26 cellular contexts compared by ENCODE assay signal in genomic region chr4:47856713-47857112, GRCh38.
"Had no signal": no experiment of that assay in that cellular context is flagged by ENCODE, and none has a peak within 500 bp of the region (broad histone marks: within the 10 kb centered on the region; RNA-seq: fewer than 3 reads in every experiment).

No MANE protein-coding gene starts in this region.

- DNase-seq: dermis blood vessel endothelial cell; effector memory CD4-positive, alpha-beta T cell; esophagus squamous epithelium; foreskin melanocyte; glutamatergic neuron; heart right ventricle; hippocampal formation; islet precursor cell; natural killer cell; occipital lobe; ovary; posterior cingulate gyrus; psoas muscle; right cardiac atrium; sigmoid colon; spleen; stimulated activated CD4-positive, alpha-beta T cell treated with anti-CD3 and anti-CD28 coated beads, Interleukin-4, amount 100 ng/mL, for 4 hours; stimulated activated naive CD8-positive, alpha-beta T cell treated with anti-CD3 and anti-CD28 coated beads, Interleukin-15, Interleukin-2, amounts not matched to agents 100 U/mL and 50 U/mL, for 24 hours; substantia nigra; testis; tibial artery had no signal

- H3K4me3 ChIP-seq: coronary artery, esophagus squamous epithelium, heart right ventricle, lung, ovary, psoas muscle, sigmoid colon, skin epidermis, spleen, testis, tibial artery, vagina had no signal

- H3K27ac ChIP-seq: coronary artery, esophagus squamous epithelium, ovary, psoas muscle, skin epidermis, spleen, testis, tibial artery, vagina had no signal

- H3K9me3 ChIP-seq: esophagus squamous epithelium, heart right ventricle, ovary, psoas muscle, sigmoid colon, spleen, testis, tibial artery, vagina had no signal

- ATAC-seq: heart right ventricle; natural killer cell; psoas muscle; right cardiac atrium; stimulated activated memory B cell treated with anti-CD40 and anti-IgM and Interleukin-4, amounts not matched to agents 10 μg/mL and 1 μg/mL and 100 μg/mL, for 72 hours; stimulated activated naive CD8-positive, alpha-beta T cell treated with anti-CD3 and anti-CD28 coated beads, Interleukin-15, Interleukin-2, amounts not matched to agents 100 U/mL and 50 U/mL, for 24 hours had no signal

- H3K36me3 ChIP-seq: ovary, vagina had no signal

- H3K4me1 ChIP-seq: esophagus squamous epithelium, psoas muscle, spleen, testis, vagina had no signal

- H3K27me3 ChIP-seq: esophagus squamous epithelium, heart right ventricle, ovary, sigmoid colon, spleen, testis, tibial artery, vagina had no signal
